1 cellular context compared by ENCODE assay signal in the genomic region with DNA sequence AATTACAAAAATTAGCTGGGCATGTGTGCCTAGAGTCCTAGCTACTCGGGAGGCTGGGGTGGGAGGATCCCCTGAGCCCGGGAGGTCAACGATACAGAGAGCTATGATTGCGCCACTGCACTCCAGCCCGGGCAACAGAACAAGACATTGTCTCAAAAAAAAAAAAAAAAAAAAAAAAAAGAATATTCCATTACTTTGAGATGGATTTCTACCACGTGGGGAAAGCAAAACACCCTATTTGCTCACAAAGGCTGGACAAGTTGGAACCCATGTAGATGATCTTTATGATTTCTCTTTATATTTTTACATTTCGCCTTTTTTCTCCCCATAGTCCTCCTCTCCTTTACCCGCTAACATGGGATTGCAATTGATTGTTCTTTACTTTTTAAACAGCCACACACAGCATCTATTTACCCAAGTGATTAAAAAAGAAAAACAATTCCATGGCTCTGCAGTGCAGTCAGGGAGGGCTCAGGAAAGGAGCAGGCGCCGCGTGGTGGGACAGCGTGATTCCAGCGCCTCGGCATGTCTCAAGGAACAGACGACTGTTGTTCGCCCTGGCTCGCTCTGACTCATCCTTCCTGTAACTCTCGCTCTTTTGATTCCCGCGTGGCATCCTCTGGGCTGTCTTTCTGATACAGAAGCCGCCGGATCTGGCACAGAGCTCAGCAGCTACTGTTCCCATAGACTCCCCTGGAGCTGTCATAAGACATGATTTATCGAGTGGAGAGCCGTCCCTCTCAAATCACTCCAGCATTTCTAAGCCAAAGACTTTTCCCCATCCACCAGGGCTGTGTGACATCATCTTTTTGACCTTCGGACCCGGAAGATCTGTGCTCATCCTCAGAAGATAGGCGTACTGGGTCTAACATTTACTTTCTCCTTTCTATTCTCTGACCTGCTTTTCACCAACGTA.
A peak's percentile ranks its signal among the peaks of the same experiment; 100 is the strongest.
TF ChIP-seq lines count a peak whose summit lies in the region.

No MANE protein-coding gene starts in this region.

TF ChIP-seq in HepG2, 621 proteins besides CTCF, POLR2A, EP300 and RAD21 (continued from another document):
- TF ChIP-seq ELF1 (CRISPR knock-in tag; IDR thresholded peaks at IDR 0.05) (peak; percentile 57), XBP1 (CRISPR knock-in tag; IDR thresholded peaks at IDR 0.05) (no peak), HDAC2 (CRISPR knock-in tag; IDR thresholded peaks at IDR 0.05) (peak; percentile 45; the same call in 1 of the 2 replicates), ZBTB20 (CRISPR knock-in tag; IDR thresholded peaks at IDR 0.05; ENCODE audit: borderline replicate concordance, low read depth) (no peak), CREB1 (IDR thresholded peaks at IDR 0.05) (no peak), CREB1 (CRISPR knock-in tag; IDR thresholded peaks at IDR 0.05) (peak; percentile 31), NFE2L2 (IDR thresholded peaks at IDR 0.05; ENCODE audit: low read length) (no peak), NONO (IDR thresholded peaks at IDR 0.05) (no peak), NONO (CRISPR knock-in tag; conservative IDR thresholded peaks at IDR 0.05) (no peak), ZSCAN30 (CRISPR knock-in tag; IDR thresholded peaks at IDR 0.05) (no peak), CEBPB (IDR thresholded peaks at IDR 0.05; ENCODE audit: borderline replicate concordance, low read depth, low read length) (peak; percentile 67), ZNF891 (CRISPR knock-in tag; IDR thresholded peaks at IDR 0.05) (no peak), ZNF367 (CRISPR knock-in tag; IDR thresholded peaks at IDR 0.05; ENCODE audit: borderline replicate concordance) (no peak), GLI4 (CRISPR knock-in tag; IDR thresholded peaks at IDR 0.05; ENCODE audit: borderline replicate concordance) (no peak), ZNF335 (CRISPR knock-in tag; IDR thresholded peaks at IDR 0.05) (no peak), ZNF180 (CRISPR knock-in tag; IDR thresholded peaks at IDR 0.05; ENCODE audit: borderline replicate concordance, low read depth) (no peak), TRIM24 (CRISPR knock-in tag; IDR thresholded peaks at IDR 0.05) (no peak), NFKB2 (CRISPR knock-in tag; IDR thresholded peaks at IDR 0.05; ENCODE audit: borderline replicate concordance) (0 out of 2 replicates have a peak, but pooled peaks have one; percentile 27), KDM3A (CRISPR knock-in tag; IDR thresholded peaks at IDR 0.05; ENCODE audit: low read depth) (no peak), SNAI1 (CRISPR knock-in tag; IDR thresholded peaks at IDR 0.05; ENCODE audit: borderline replicate concordance) (no peak)
- TF ChIP-seq, protein P1, sequence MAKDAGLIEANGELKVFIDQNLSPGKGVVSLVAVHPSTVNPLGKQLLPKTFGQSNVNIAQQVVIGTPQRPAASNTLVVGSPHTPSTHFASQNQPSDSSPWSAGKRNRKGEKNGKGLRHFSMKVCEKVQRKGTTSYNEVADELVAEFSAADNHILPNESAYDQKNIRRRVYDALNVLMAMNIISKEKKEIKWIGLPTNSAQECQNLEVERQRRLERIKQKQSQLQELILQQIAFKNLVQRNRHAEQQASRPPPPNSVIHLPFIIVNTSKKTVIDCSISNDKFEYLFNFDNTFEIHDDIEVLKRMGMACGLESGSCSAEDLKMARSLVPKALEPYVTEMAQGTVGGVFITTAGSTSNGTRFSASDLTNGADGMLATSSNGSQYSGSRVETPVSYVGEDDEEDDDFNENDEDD (CRISPR knock-in tag; IDR thresholded peaks at IDR 0.05; ENCODE audit: borderline replicate concordance) = peak; percentile 27; the same call in 1 of the 2 replicates
- TF ChIP-seq, protein P2, sequence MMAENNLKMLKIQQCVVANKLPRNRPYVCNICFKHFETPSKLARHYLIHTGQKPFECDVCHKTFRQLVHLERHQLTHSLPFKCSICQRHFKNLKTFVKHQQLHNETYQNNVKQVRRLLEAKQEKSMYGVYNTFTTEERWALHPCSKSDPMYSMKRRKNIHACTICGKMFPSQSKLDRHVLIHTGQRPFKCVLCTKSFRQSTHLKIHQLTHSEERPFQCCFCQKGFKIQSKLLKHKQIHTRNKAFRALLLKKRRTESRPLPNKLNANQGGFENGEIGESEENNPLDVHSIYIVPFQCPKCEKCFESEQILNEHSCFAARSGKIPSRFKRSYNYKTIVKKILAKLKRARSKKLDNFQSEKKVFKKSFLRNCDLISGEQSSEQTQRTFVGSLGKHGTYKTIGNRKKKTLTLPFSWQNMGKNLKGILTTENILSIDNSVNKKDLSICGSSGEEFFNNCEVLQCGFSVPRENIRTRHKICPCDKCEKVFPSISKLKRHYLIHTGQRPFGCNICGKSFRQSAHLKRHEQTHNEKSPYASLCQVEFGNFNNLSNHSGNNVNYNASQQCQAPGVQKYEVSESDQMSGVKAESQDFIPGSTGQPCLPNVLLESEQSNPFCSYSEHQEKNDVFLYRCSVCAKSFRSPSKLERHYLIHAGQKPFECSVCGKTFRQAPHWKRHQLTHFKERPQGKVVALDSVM (CRISPR knock-in tag; IDR thresholded peaks at IDR 0.05) = peak; percentile 98
- TF ChIP-seq, protein P3, sequence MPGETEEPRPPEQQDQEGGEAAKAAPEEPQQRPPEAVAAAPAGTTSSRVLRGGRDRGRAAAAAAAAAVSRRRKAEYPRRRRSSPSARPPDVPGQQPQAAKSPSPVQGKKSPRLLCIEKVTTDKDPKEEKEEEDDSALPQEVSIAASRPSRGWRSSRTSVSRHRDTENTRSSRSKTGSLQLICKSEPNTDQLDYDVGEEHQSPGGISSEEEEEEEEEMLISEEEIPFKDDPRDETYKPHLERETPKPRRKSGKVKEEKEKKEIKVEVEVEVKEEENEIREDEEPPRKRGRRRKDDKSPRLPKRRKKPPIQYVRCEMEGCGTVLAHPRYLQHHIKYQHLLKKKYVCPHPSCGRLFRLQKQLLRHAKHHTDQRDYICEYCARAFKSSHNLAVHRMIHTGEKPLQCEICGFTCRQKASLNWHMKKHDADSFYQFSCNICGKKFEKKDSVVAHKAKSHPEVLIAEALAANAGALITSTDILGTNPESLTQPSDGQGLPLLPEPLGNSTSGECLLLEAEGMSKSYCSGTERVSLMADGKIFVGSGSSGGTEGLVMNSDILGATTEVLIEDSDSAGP (CRISPR knock-in tag; IDR thresholded peaks at IDR 0.05; ENCODE audit: borderline replicate concordance) = peak; percentile 46; the same call in 1 of the 2 replicates
- TF ChIP-seq, protein P4, sequence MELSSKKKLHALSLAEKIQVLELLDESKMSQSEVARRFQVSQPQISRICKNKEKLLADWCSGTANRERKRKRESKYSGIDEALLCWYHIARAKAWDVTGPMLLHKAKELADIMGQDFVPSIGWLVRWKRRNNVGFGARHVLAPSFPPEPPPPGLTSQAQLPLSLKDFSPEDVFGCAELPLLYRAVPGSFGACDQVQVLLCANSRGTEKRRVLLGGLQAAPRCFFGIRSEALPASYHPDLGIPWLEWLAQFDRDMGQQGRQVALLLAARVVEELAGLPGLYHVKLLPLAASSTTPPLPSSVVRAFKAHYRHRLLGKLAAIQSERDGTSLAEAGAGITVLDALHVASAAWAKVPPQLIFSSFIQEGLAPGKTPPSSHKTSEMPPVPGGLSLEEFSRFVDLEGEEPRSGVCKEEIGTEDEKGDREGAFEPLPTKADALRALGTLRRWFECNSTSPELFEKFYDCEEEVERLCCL (CRISPR knock-in tag; IDR thresholded peaks at IDR 0.05; ENCODE audit: borderline replicate concordance) = no peak
- TF ChIP-seq, protein P5, sequence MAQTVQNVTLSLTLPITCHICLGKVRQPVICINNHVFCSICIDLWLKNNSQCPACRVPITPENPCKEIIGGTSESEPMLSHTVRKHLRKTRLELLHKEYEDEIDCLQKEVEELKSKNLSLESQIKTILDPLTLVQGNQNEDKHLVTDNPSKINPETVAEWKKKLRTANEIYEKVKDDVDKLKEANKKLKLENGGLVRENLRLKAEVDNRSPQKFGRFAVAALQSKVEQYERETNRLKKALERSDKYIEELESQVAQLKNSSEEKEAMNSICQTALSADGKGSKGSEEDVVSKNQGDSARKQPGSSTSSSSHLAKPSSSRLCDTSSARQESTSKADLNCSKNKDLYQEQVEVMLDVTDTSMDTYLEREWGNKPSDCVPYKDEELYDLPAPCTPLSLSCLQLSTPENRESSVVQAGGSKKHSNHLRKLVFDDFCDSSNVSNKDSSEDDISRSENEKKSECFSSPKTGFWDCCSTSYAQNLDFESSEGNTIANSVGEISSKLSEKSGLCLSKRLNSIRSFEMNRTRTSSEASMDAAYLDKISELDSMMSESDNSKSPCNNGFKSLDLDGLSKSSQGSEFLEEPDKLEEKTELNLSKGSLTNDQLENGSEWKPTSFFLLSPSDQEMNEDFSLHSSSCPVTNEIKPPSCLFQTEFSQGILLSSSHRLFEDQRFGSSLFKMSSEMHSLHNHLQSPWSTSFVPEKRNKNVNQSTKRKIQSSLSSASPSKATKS (CRISPR knock-in tag; IDR thresholded peaks at IDR 0.05) = no peak
- TF ChIP-seq, protein P6, sequence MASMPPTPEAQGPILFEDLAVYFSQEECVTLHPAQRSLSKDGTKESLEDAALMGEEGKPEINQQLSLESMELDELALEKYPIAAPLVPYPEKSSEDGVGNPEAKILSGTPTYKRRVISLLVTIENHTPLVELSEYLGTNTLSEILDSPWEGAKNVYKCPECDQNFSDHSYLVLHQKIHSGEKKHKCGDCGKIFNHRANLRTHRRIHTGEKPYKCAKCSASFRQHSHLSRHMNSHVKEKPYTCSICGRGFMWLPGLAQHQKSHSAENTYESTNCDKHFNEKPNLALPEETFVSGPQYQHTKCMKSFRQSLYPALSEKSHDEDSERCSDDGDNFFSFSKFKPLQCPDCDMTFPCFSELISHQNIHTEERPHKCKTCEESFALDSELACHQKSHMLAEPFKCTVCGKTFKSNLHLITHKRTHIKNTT (CRISPR knock-in tag; IDR thresholded peaks at IDR 0.05) = no peak
- TF ChIP-seq, protein P7, sequence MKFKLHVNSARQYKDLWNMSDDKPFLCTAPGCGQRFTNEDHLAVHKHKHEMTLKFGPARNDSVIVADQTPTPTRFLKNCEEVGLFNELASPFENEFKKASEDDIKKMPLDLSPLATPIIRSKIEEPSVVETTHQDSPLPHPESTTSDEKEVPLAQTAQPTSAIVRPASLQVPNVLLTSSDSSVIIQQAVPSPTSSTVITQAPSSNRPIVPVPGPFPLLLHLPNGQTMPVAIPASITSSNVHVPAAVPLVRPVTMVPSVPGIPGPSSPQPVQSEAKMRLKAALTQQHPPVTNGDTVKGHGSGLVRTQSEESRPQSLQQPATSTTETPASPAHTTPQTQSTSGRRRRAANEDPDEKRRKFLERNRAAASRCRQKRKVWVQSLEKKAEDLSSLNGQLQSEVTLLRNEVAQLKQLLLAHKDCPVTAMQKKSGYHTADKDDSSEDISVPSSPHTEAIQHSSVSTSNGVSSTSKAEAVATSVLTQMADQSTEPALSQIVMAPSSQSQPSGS (CRISPR knock-in tag; IDR thresholded peaks at IDR 0.05) = peak; percentile 52; the same call in 1 of the 2 replicates
- TF ChIP-seq, protein P8, sequence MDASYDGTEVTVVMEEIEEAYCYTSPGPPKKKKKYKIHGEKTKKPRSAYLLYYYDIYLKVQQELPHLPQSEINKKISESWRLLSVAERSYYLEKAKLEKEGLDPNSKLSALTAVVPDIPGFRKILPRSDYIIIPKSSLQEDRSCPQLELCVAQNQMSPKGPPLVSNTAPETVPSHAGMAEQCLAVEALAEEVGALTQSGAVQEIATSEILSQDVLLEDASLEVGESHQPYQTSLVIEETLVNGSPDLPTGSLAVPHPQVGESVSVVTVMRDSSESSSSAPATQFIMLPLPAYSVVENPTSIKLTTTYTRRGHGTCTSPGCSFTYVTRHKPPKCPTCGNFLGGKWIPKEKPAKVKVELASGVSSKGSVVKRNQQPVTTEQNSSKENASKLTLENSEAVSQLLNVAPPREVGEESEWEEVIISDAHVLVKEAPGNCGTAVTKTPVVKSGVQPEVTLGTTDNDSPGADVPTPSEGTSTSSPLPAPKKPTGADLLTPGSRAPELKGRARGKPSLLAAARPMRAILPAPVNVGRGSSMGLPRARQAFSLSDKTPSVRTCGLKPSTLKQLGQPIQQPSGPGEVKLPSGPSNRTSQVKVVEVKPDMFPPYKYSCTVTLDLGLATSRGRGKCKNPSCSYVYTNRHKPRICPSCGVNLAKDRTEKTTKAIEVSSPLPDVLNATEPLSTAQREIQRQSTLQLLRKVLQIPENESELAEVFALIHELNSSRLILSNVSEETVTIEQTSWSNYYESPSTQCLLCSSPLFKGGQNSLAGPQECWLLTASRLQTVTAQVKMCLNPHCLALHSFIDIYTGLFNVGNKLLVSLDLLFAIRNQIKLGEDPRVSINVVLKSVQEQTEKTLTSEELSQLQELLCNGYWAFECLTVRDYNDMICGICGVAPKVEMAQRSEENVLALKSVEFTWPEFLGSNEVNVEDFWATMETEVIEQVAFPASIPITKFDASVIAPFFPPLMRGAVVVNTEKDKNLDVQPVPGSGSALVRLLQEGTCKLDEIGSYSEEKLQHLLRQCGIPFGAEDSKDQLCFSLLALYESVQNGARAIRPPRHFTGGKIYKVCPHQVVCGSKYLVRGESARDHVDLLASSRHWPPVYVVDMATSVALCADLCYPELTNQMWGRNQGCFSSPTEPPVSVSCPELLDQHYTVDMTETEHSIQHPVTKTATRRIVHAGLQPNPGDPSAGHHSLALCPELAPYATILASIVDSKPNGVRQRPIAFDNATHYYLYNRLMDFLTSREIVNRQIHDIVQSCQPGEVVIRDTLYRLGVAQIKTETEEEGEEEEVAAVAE (CRISPR knock-in tag; IDR thresholded peaks at IDR 0.05; ENCODE audit: borderline replicate concordance) = no peak
